ENCODE assay signal across 1 cellular context in the genomic region with DNA sequence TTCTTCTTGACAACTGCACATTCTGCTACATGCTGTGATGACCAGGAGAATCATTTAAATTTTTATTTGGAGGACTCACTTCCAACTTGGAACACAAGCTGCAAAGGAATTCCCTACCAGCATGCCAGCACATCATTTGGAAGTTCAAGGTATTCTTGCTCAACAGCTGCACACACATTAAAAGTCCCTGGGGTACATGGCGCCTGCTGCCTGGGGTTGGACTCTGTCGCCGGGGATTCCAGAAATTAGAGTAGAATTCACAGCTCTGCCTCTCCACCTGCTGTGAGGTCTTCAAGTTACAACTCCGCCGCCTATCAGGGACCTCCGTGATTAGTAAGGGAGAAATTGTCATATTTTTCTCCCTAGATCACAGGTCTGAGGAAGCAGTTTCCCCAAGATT.
TF ChIP-seq lines count a peak whose summit lies in the region.

No MANE protein-coding gene starts in this region.

TF ChIP-seq in endothelial cell of umbilical vein, 7 proteins besides CTCF, POLR2A, EP300 and RAD21:
- TF ChIP-seq, protein P1, sequence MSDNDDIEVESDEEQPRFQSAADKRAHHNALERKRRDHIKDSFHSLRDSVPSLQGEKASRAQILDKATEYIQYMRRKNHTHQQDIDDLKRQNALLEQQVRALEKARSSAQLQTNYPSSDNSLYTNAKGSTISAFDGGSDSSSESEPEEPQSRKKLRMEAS (IDR thresholded peaks at IDR 0.05; ENCODE audit: insufficient read depth, insufficient read length) = no peak
- no peak for TF ChIP-seq JUN (IDR thresholded peaks at IDR 0.05; ENCODE audit: borderline replicate concordance, insufficient read depth, insufficient read length, low read depth)
- no peak for TF ChIP-seq MYC (IDR thresholded peaks at IDR 0.05; ENCODE audit: low read depth, low read length)
- TF ChIP-seq FOS (IDR thresholded peaks at IDR 0.05; ENCODE audit: borderline replicate concordance, insufficient read depth, low read length) = no peak
- no peak for TF ChIP-seq GATA2 (IDR thresholded peaks at IDR 0.05; ENCODE audit: insufficient read depth, insufficient read length, low read depth, low read length)
- TF ChIP-seq EZH2 (IDR thresholded peaks at IDR 0.05; ENCODE audit: borderline replicate concordance, low read depth, low read length, severe bottlenecking) = no peak
- no peak for TF ChIP-seq POLR2AphosphoS5 (IDR thresholded peaks at IDR 0.05; ENCODE audit: insufficient read depth, low read depth, low read length)
